ENCODE assay signal across 1 cellular context in the genomic region with DNA sequence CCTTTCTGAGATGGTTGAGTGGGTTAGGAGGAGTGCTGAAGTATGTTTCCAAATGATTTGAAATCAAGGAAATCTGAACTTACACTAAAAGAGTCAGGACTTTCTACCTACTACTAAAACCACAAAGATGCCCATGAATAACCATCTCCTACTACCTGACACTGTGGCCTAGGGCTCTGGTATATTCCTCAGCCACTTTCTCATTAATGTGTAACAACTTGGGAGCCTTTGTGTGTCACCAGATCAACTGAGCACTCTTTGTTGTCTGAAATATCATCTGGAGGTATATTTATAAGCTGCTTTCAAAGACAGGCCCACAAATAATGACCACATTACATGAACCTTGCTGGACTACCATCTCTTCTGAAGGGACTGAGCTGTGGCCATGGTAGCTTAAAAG.
TF ChIP-seq lines count a peak whose summit lies in the region.

No MANE protein-coding gene starts in this region.

TF ChIP-seq in HepG2, 621 proteins besides CTCF, POLR2A, EP300 and RAD21:
- no peak for TF ChIP-seq ZFX (CRISPR knock-in tag; IDR thresholded peaks at IDR 0.05; ENCODE audit: low read depth)
- TF ChIP-seq NRL (CRISPR knock-in tag; IDR thresholded peaks at IDR 0.05; ENCODE audit: borderline replicate concordance) = no peak
- no peak for TF ChIP-seq FOXA3 (CRISPR knock-in tag; IDR thresholded peaks at IDR 0.05)
- TF ChIP-seq ZFY (CRISPR knock-in tag; IDR thresholded peaks at IDR 0.05) = no peak
- TF ChIP-seq SALL2 (CRISPR knock-in tag; IDR thresholded peaks at IDR 0.05) = no peak
- TF ChIP-seq ZNF451 (CRISPR knock-in tag; IDR thresholded peaks at IDR 0.05) = no peak
- no peak for TF ChIP-seq ZBTB1 (CRISPR knock-in tag; IDR thresholded peaks at IDR 0.05; ENCODE audit: borderline replicate concordance)
- TF ChIP-seq ATM (IDR thresholded peaks at IDR 0.05; ENCODE audit: borderline replicate concordance) = no peak
- no peak for TF ChIP-seq NFYC (CRISPR knock-in tag; IDR thresholded peaks at IDR 0.05)
- TF ChIP-seq ZMYM3 (CRISPR knock-in tag; IDR thresholded peaks at IDR 0.05) = no peak
- TF ChIP-seq, protein P1, sequence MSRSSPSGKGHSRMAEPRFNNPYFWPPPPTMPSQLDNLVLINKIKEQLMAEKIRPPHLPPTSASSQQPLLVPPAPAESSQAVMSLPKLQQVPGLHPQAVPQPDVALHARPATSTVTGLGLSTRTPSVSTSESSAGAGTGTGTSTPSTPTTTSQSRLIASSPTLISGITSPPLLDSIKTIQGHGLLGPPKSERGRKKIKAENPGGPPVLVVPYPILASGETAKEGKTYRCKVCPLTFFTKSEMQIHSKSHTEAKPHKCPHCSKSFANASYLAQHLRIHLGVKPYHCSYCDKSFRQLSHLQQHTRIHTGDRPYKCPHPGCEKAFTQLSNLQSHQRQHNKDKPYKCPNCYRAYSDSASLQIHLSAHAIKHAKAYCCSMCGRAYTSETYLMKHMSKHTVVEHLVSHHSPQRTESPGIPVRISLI (CRISPR knock-in tag; IDR thresholded peaks at IDR 0.05; ENCODE audit: borderline replicate concordance) = no peak
- no peak for TF ChIP-seq NR2C2 (CRISPR knock-in tag; IDR thresholded peaks at IDR 0.05; ENCODE audit: borderline replicate concordance)
- TF ChIP-seq ZNF260 (CRISPR knock-in tag; IDR thresholded peaks at IDR 0.05; ENCODE audit: borderline replicate concordance, low read depth) = no peak
- no peak for TF ChIP-seq RARA (CRISPR knock-in tag; IDR thresholded peaks at IDR 0.05)
- TF ChIP-seq HMG20B (CRISPR knock-in tag; conservative IDR thresholded peaks at IDR 0.05) = no peak
- no peak for TF ChIP-seq HNRNPH1 (optimal IDR thresholded peaks at IDR 0.05; ENCODE audit: low read depth, low read length)
- no peak for TF ChIP-seq THAP11 (CRISPR knock-in tag; IDR thresholded peaks at IDR 0.05)
- TF ChIP-seq DNMT3B (CRISPR knock-in tag; conservative IDR thresholded peaks at IDR 0.05) = no peak
- no peak for TF ChIP-seq YY1 (IDR thresholded peaks at IDR 0.05; ENCODE audit: insufficient read depth, insufficient replicate concordance, low read depth, low read length)
- TF ChIP-seq NCOA2 (CRISPR knock-in tag; IDR thresholded peaks at IDR 0.05) = no peak
